Comparison of ENCODE assay signal across 8 cellular contexts in genomic region chr14:61537567-61538463, GRCh38.
A peak's percentile ranks its signal among the peaks of the same experiment; 100 is the strongest.
DNase-seq lines count a peak whose midpoint lies in the region; ATAC-seq and TF ChIP-seq lines count a peak whose summit lies in the region.

No MANE protein-coding gene starts in this region.

- no peaks in the 10 kb centered on the region for H3K9me3 Mint-ChIP-seq in stimulated activated effector memory CD8-positive, alpha-beta T cell treated with anti-CD3 and anti-CD28 coated beads, Interleukin-12 subunit alpha, Interleukin-12 subunit beta, amount 100 ng/mL, for 72 hours

- H3K27ac Mint-ChIP-seq in stimulated activated effector memory CD8-positive, alpha-beta T cell treated with anti-CD3 and anti-CD28 coated beads, Interleukin-12 subunit alpha, Interleukin-12 subunit beta, amount 100 ng/mL, for 72 hours: peak overlapping the region; percentile 77

- no peaks in the 10 kb centered on the region for H3K27me3 ChIP-seq in tibial nerve

- no peak overlapping the region for H3K4me3 Mint-ChIP-seq in stimulated activated effector memory CD8-positive, alpha-beta T cell treated with anti-CD3 and anti-CD28 coated beads, Interleukin-12 subunit alpha, Interleukin-12 subunit beta, amount 100 ng/mL, for 72 hours

- H3K27ac ChIP-seq in coronary artery: no peak overlapping the region
- no peak overlapping the region for H3K27ac ChIP-seq in tibial nerve

- peaks cover 0 to 6% (median 2%) of the 10 kb centered on the region in 4 donors for H3K4me1 ChIP-seq in tibial nerve

- DNase-seq in activated T-cell treated with anti-CD3 and anti-CD28 coated beads for 24 hours (ENCODE audit: low read depth) (peak; percentile 38), NCI-H69 (lab: John Stamatoyannopoulos, UW) (peak; percentile 91), astrocyte of the hippocampus (ENCODE audit: low read depth, low spot score) (peak; percentile 80), kidney glomerular epithelial cell (lab: John Stamatoyannopoulos, UW) (peak; percentile 95), coronary artery (ENCODE audit: low spot score) (no peak), tibial nerve (ENCODE audit: low spot score in 2 of 2) (no peak)
- no peak for DNase-seq in activated T-cell treated with anti-CD3 and anti-CD28 coated beads, Interleukin-2, amount 50 U/mL, for 1 hour
- DNase-seq in stimulated activated effector memory CD8-positive, alpha-beta T cell treated with anti-CD3 and anti-CD28 coated beads, Interleukin-12 subunit alpha, Interleukin-12 subunit beta, amount 100 ng/mL, for 72 hours (ENCODE audit: low spot score in 2 of 2): no peak

- peaks cover 100% of the 10 kb centered on the region for H3K36me3 Mint-ChIP-seq in stimulated activated effector memory CD8-positive, alpha-beta T cell treated with anti-CD3 and anti-CD28 coated beads, Interleukin-12 subunit alpha, Interleukin-12 subunit beta, amount 100 ng/mL, for 72 hours

- TF ChIP-seq POLR2A in tibial nerve (IDR thresholded peaks at IDR 0.05): no peak

- H3K4me3 ChIP-seq in coronary artery (no peak overlapping the region), tibial nerve (no peak overlapping the region)

- no peaks in the 10 kb centered on the region for H3K9me3 ChIP-seq in tibial nerve

- ATAC-seq in stimulated activated effector memory CD8-positive, alpha-beta T cell treated with anti-CD3 and anti-CD28 coated beads, Interleukin-12 subunit alpha, Interleukin-12 subunit beta, amount 100 ng/mL, for 72 hours: peak; percentile 77

- WGBS in tibial nerve, 2 donors: 57 to 60% methylated on average over 8 of the region's 8 CpGs

- TF ChIP-seq CTCF in coronary artery (IDR thresholded peaks at IDR 0.05) (no peak), tibial nerve (IDR thresholded peaks at IDR 0.05) (no peak)

- H3K4me1 Mint-ChIP-seq in stimulated activated effector memory CD8-positive, alpha-beta T cell treated with anti-CD3 and anti-CD28 coated beads, Interleukin-12 subunit alpha, Interleukin-12 subunit beta, amount 100 ng/mL, for 72 hours: peaks cover 74% of the 10 kb centered on the region

- H3K36me3 ChIP-seq in tibial nerve: no peaks in the 10 kb centered on the region

- no peak for TF ChIP-seq EP300 in tibial nerve (IDR thresholded peaks at IDR 0.05)

Comparison
In these comparisons a context has a peak if more than half of its experiments do, and no peak if none do; other contexts are left out.
1. DNase-seq: peak in activated T-cell treated with anti-CD3 and anti-CD28 coated beads for 24 hours (single experiment), NCI-H69 (single experiment), astrocyte of the hippocampus (single experiment) and kidney glomerular epithelial cell (single experiment); none in activated T-cell treated with anti-CD3 and anti-CD28 coated beads, Interleukin-2, amount 50 U/mL, for 1 hour (single experiment), stimulated activated effector memory CD8-positive, alpha-beta T cell treated with anti-CD3 and anti-CD28 coated beads, Interleukin-12 subunit alpha, Interleukin-12 subunit beta, amount 100 ng/mL, for 72 hours (0 of 2), coronary artery (single experiment) and tibial nerve (0 of 2).